In genomic region chr11:128054323-128054910, GRCh38 we compare ENCODE assay signal across 9 cellular contexts.
A peak's percentile ranks its signal among the peaks of the same experiment; 100 is the strongest.
DNase-seq lines count a peak whose midpoint lies in the region; ATAC-seq and TF ChIP-seq lines count a peak whose summit lies in the region.
"Had no signal": no experiment of that assay in that cellular context is flagged by ENCODE, and none has a peak within 500 bp of the region (broad histone marks: within the 10 kb centered on the region; RNA-seq: fewer than 3 reads in every experiment).

No MANE protein-coding gene starts in this region.

- ATAC-seq in HG03045 (IDR thresholded peaks at IDR 0.05; ENCODE audit: unreplicated experiment) = peak; percentile 72
- ATAC-seq in stimulated activated naive CD8-positive, alpha-beta T cell treated with anti-CD3 and anti-CD28 coated beads, Interleukin-15, amount 100 ng/mL, for 72 hours = peak; percentile 50

- H3K4me1 ChIP-seq in adrenal gland (replicated peaks in 1 of 2) (no peaks in the 10 kb centered on the region), suprapubic skin (peaks cover 5% of the 10 kb centered on the region)

- H3K4me3 ChIP-seq in adrenal gland (no peak overlapping the region), suprapubic skin (no peak overlapping the region)

- CTCF ChIA-PET in activated naive CD4-positive, alpha-beta T cell treated with anti-CD3 and anti-CD28 coated beads, Interleukin-2, amount 10 ng/mL, durations not matched to agents 7 days and 5 days (lab: Charles Lee) = interaction anchor here (0.7 to 6.6 kb wide), 2 partner anchors 16 to 173 kb away, joined by 3 to 35 read pairs; no protein-coding TSS in a partner anchor
- CTCF ChIA-PET in activated CD4-positive, alpha-beta memory T cell treated with anti-CD3 and anti-CD28 coated beads, Interleukin-2, amount 10 ng/mL, durations not matched to agents 7 days and 5 days (lab: Charles Lee) = interaction anchor here (1.3 to 5.6 kb wide), 3 partner anchors 12 to 103 kb away, joined by 4 to 44 read pairs (median 14); no protein-coding TSS in a partner anchor

- H3K9me3 ChIP-seq in adrenal gland (replicated peaks in 1 of 3) (no peaks in the 10 kb centered on the region), suprapubic skin (no peaks in the 10 kb centered on the region)

- 58 to 68% (median 62%) methylated on average over 2 of the region's 2 CpGs for WGBS in adrenal gland, 4 donors
- WGBS in suprapubic skin = 74% methylated on average over 2 of the region's 2 CpGs

- no peak for TF ChIP-seq POLR2A in adrenal gland (IDR thresholded peaks at IDR 0.05)
- no peak for TF ChIP-seq POLR2A in suprapubic skin (IDR thresholded peaks at IDR 0.05)

- POLR2A ChIA-PET in activated CD4-positive, alpha-beta memory T cell treated with anti-CD3 and anti-CD28 coated beads, Interleukin-2, amount 10 ng/mL, durations not matched to agents 7 days and 5 days (lab: Charles Lee) = interaction anchor here (2.2 to 7.3 kb wide), 2 partner anchors 12 to 16 kb away, joined by 11 to 91 read pairs; no protein-coding TSS in a partner anchor

- intact Hi-C loops in adrenal gland (cut with DNase I) = no loop called here

- H3K4me3 Mint-ChIP-seq in activated naive CD4-positive, alpha-beta T cell treated with anti-CD3 and anti-CD28 coated beads, Interleukin-2, amount 10 ng/mL, durations not matched to agents 7 days and 5 days = peak overlapping the region; percentile 72
- H3K4me3 Mint-ChIP-seq in activated CD4-positive, alpha-beta memory T cell treated with anti-CD3 and anti-CD28 coated beads, Interleukin-2, amount 10 ng/mL, durations not matched to agents 7 days and 5 days = peak overlapping the region; percentile 74
- H3K4me3 Mint-ChIP-seq in stimulated activated naive CD8-positive, alpha-beta T cell treated with anti-CD3 and anti-CD28 coated beads, Interleukin-15, amount 100 ng/mL, for 72 hours = peak overlapping the region; percentile 83
- H3K4me3 Mint-ChIP-seq in nephron progenitor cell = no peak overlapping the region

- TF ChIP-seq EP300 in suprapubic skin (IDR thresholded peaks at IDR 0.05) = no peak

- H3K36me3 ChIP-seq in adrenal gland (replicated peaks in 1 of 2) (no peaks in the 10 kb centered on the region), suprapubic skin (no peaks in the 10 kb centered on the region)

- H3K27me3 ChIP-seq in adrenal gland (no peaks in the 10 kb centered on the region), suprapubic skin (no peaks in the 10 kb centered on the region)

- DNase-seq in activated naive CD4-positive, alpha-beta T cell treated with anti-CD3 and anti-CD28 coated beads, Interleukin-2, amount 10 ng/mL, durations not matched to agents 7 days and 5 days = no peak
- no peak for DNase-seq in activated naive CD4-positive, alpha-beta T cell treated with Interleukin-2 at 50 U/mL for 16 hours
- DNase-seq in activated CD4-positive, alpha-beta memory T cell treated with anti-CD3 and anti-CD28 coated beads, Interleukin-2, amount 10 ng/mL, durations not matched to agents 7 days and 5 days = no peak
- no peak for DNase-seq in stimulated activated naive CD8-positive, alpha-beta T cell treated with anti-CD3 and anti-CD28 coated beads, Interleukin-15, amount 100 ng/mL, for 72 hours
- DNase-seq in nephron progenitor cell = no peak
- DNase-seq in adrenal gland = no peak
- no peak for DNase-seq in suprapubic skin (ENCODE audit: low spot score in 2 of 2)
- DNase-seq: DMS 273 treated with DMSO at 0.1 percent for 48 hours had no signal

- H3K4me1 Mint-ChIP-seq in activated naive CD4-positive, alpha-beta T cell treated with anti-CD3 and anti-CD28 coated beads, Interleukin-2, amount 10 ng/mL, durations not matched to agents 7 days and 5 days = peaks cover 67% of the 10 kb centered on the region
- peaks cover 50% of the 10 kb centered on the region for H3K4me1 Mint-ChIP-seq in activated CD4-positive, alpha-beta memory T cell treated with anti-CD3 and anti-CD28 coated beads, Interleukin-2, amount 10 ng/mL, durations not matched to agents 7 days and 5 days
- H3K4me1 Mint-ChIP-seq in stimulated activated naive CD8-positive, alpha-beta T cell treated with anti-CD3 and anti-CD28 coated beads, Interleukin-15, amount 100 ng/mL, for 72 hours = peaks cover 80% of the 10 kb centered on the region
- peaks cover 53% of the 10 kb centered on the region for H3K4me1 Mint-ChIP-seq in nephron progenitor cell

- peak overlapping the region; percentile 91 for H3K27ac Mint-ChIP-seq in activated naive CD4-positive, alpha-beta T cell treated with anti-CD3 and anti-CD28 coated beads, Interleukin-2, amount 10 ng/mL, durations not matched to agents 7 days and 5 days
- peak overlapping the region; percentile 76 for H3K27ac Mint-ChIP-seq in activated CD4-positive, alpha-beta memory T cell treated with anti-CD3 and anti-CD28 coated beads, Interleukin-2, amount 10 ng/mL, durations not matched to agents 7 days and 5 days
- H3K27ac Mint-ChIP-seq in stimulated activated naive CD8-positive, alpha-beta T cell treated with anti-CD3 and anti-CD28 coated beads, Interleukin-15, amount 100 ng/mL, for 72 hours = peak overlapping the region; percentile 84 to 86
- no peak overlapping the region for H3K27ac Mint-ChIP-seq in nephron progenitor cell

- H3K36me3 Mint-ChIP-seq in activated naive CD4-positive, alpha-beta T cell treated with anti-CD3 and anti-CD28 coated beads, Interleukin-2, amount 10 ng/mL, durations not matched to agents 7 days and 5 days = peaks cover 9% of the 10 kb centered on the region
- H3K36me3 Mint-ChIP-seq in activated CD4-positive, alpha-beta memory T cell treated with anti-CD3 and anti-CD28 coated beads, Interleukin-2, amount 10 ng/mL, durations not matched to agents 7 days and 5 days (ENCODE audit: low read depth) = peaks cover 12% of the 10 kb centered on the region
- no peaks in the 10 kb centered on the region for H3K36me3 Mint-ChIP-seq in nephron progenitor cell (ENCODE audit: low read depth)

- H3K27ac ChIP-seq in adrenal gland (no peak overlapping the region), suprapubic skin (no peak overlapping the region)

- no peaks in the 10 kb centered on the region for H3K27me3 Mint-ChIP-seq in activated naive CD4-positive, alpha-beta T cell treated with anti-CD3 and anti-CD28 coated beads, Interleukin-2, amount 10 ng/mL, durations not matched to agents 7 days and 5 days
- H3K27me3 Mint-ChIP-seq in activated CD4-positive, alpha-beta memory T cell treated with anti-CD3 and anti-CD28 coated beads, Interleukin-2, amount 10 ng/mL, durations not matched to agents 7 days and 5 days = no peaks in the 10 kb centered on the region
- no peaks in the 10 kb centered on the region for H3K27me3 Mint-ChIP-seq in stimulated activated naive CD8-positive, alpha-beta T cell treated with anti-CD3 and anti-CD28 coated beads, Interleukin-15, amount 100 ng/mL, for 72 hours
- peaks cover 9% of the 10 kb centered on the region for H3K27me3 Mint-ChIP-seq in nephron progenitor cell (ENCODE audit: low read depth, poor library complexity)

- H3K9me3 Mint-ChIP-seq in activated naive CD4-positive, alpha-beta T cell treated with anti-CD3 and anti-CD28 coated beads, Interleukin-2, amount 10 ng/mL, durations not matched to agents 7 days and 5 days = peaks cover 5% of the 10 kb centered on the region
- no peaks in the 10 kb centered on the region for H3K9me3 Mint-ChIP-seq in activated CD4-positive, alpha-beta memory T cell treated with anti-CD3 and anti-CD28 coated beads, Interleukin-2, amount 10 ng/mL, durations not matched to agents 7 days and 5 days
- H3K9me3 Mint-ChIP-seq in stimulated activated naive CD8-positive, alpha-beta T cell treated with anti-CD3 and anti-CD28 coated beads, Interleukin-15, amount 100 ng/mL, for 72 hours = peaks cover 0 to 12% of the 10 kb centered on the region in 2 donors
- H3K9me3 Mint-ChIP-seq in nephron progenitor cell = no peaks in the 10 kb centered on the region

- TF ChIP-seq CTCF in nephron progenitor cell (IDR thresholded peaks at IDR 0.05) (no peak), adrenal gland (IDR thresholded peaks at IDR 0.05) (no peak), suprapubic skin (IDR thresholded peaks at IDR 0.05) (no peak)
